Comparison of ENCODE assay signal across 1 cellular context in the genomic region with DNA sequence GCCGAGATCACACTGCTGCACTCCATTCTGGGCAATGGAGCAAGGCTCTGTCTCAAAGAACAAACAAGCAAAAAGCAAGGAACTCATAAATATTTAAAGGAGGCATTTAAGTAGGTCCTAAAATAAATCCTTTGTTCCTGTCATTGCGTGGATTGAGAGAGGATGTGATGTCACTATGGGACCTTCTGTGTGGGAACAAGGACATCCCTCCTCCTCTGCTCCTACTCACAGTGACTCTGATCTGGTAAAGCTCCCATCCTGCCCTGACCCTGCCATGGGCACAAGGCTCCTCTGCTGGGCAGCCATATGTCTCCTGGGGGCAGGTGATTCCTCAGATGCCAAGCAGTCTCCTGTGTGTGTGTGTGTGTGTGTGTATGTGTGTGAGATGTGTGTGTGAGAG.
TF ChIP-seq lines count a peak whose summit lies in the region.

No MANE protein-coding gene starts in this region.

TF ChIP-seq in HepG2, 621 proteins besides CTCF, POLR2A, EP300 and RAD21 (continued from another document):
- TF ChIP-seq ZNF205 (CRISPR knock-in tag; IDR thresholded peaks at IDR 0.05): no peak
